Comparison of ENCODE assay signal across 2 cellular contexts in genomic region chr19:43605875-43606568, GRCh38.
TF ChIP-seq lines count a peak whose summit lies in the region.

No MANE protein-coding gene starts in this region.

TF ChIP-seq in K562, 482 proteins besides CTCF, POLR2A, EP300 and RAD21:
- TF ChIP-seq SOX6 (IDR thresholded peaks at IDR 0.05) (0 out of 2 replicates have a peak, but pooled peaks have one; percentile 13), RBM34 (IDR thresholded peaks at IDR 0.05; ENCODE audit: borderline replicate concordance, insufficient read depth, low read length) (no peak), MNT (conservative IDR thresholded peaks at IDR 0.05) (0 out of 4 replicates have a peak, but pooled peaks of 1 of the 2 experiments have one; percentile 11), KDM1A (IDR thresholded peaks at IDR 0.05) (peak; percentile 55 to 58; a peak in 2 of 4 replicates), SUPT5H (IDR thresholded peaks at IDR 0.05) (peak; percentile 33; the same call in 1 of the 2 replicates), TCF3 (CRISPR knock-in tag; IDR thresholded peaks at IDR 0.05) (peak; percentile 43; the same call in 1 of the 2 replicates), NCOR1 (IDR thresholded peaks at IDR 0.05) (peak; percentile 38; the same call in 1 of the 2 replicates), NFIC (IDR thresholded peaks at IDR 0.05) (peak; percentile 89), TAL1 (IDR thresholded peaks at IDR 0.05) (peak; percentile 44), EGR1 (conservative IDR thresholded peaks at IDR 0.05) (peak; percentile 40), ARID1B (IDR thresholded peaks at IDR 0.05) (peak; percentile 49; the same call in 1 of the 2 replicates), STAT5A (IDR thresholded peaks at IDR 0.05; ENCODE audit: borderline replicate concordance, low read length) (no peak), ZBTB40 (IDR thresholded peaks at IDR 0.05) (peak; percentile 29; the same call in 1 of the 2 replicates), ZBTB40 (CRISPR knock-in tag; IDR thresholded peaks at IDR 0.05) (no peak), CBFA2T2 (conservative IDR thresholded peaks at IDR 0.05) (peak; percentile 23; the same call in 1 of the 2 replicates), CHD2 (IDR thresholded peaks at IDR 0.05; ENCODE audit: low read depth, low read length) (no peak), CBFA2T3 (IDR thresholded peaks at IDR 0.05) (peak; percentile 70), FOXK2 (conservative IDR thresholded peaks at IDR 0.05 in 1 of 2, IDR thresholded peaks at IDR 0.05 in 1 of 2; ENCODE audit: low read depth in 2 of 2) (0 out of 4 replicates have a peak, but pooled peaks of 1 of the 2 experiments have one; percentile 19), SAFB2 (IDR thresholded peaks at IDR 0.05; ENCODE audit: borderline replicate concordance, low read depth, low read length, severe bottlenecking) (no peak), MEIS2 (IDR thresholded peaks at IDR 0.05; ENCODE audit: partially characterized antibody) (peak; percentile 37), ZNF121 (CRISPR knock-in tag; conservative IDR thresholded peaks at IDR 0.05) (peak; percentile 78)

TF ChIP-seq in WTC11, 78 proteins besides CTCF, POLR2A, EP300 and RAD21:
- TF ChIP-seq NFE2L1 (CRISPR knock-in tag; IDR thresholded peaks at IDR 0.05) (no peak), ZNF396 (CRISPR knock-in tag; IDR thresholded peaks at IDR 0.05; ENCODE audit: borderline replicate concordance) (no peak), ETV6 (CRISPR knock-in tag; IDR thresholded peaks at IDR 0.05) (no peak), MXD4 (CRISPR knock-in tag; IDR thresholded peaks at IDR 0.05; ENCODE audit: borderline replicate concordance) (no peak)
